23 cellular contexts compared by ENCODE assay signal in the genomic region with DNA sequence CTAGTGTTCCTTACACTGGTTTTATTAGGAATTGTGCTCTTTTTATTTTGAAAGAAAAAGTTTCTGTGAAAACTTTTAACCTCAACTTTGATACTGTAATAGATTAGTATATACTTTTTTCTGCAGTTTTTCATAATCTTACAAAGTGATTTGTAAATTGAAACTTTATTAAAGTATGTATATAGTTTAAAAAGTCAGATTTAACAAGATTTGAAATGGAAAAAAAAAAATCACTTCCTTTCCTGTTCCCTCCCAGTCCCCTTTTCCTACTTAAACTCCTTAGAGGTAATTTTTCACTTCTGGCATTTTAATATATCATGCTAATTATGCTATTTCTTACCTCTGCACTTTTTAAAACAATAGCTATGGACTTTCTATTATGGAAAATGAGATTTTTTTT. TPM values are rescaled to one million over a fixed set of nuclear protein-coding genes. Genes with fewer than 3 reads are reported as not detected.
DNase-seq lines count a peak whose midpoint lies in the region; ATAC-seq and TF ChIP-seq lines count a peak whose summit lies in the region.
"Had no signal": no experiment of that assay in that cellular context is flagged by ENCODE, and none has a peak within 500 bp of the region (broad histone marks: within the 10 kb centered on the region; RNA-seq: fewer than 3 reads in every experiment).

No MANE protein-coding gene starts in this region.

- TF ChIP-seq CTCF in VCaP (conservative IDR thresholded peaks at IDR 0.05), result no peak
- TF ChIP-seq CTCF in endothelial cell (IDR thresholded peaks at IDR 0.05; ENCODE audit: unreplicated experiment), result no peak

- H3K4me3 Mint-ChIP-seq in endothelial cell (ENCODE audit: unreplicated experiment), result peak overlapping the region; percentile 37
- no peak overlapping the region for H3K4me3 Mint-ChIP-seq in memory B cell
- no peak overlapping the region for H3K4me3 Mint-ChIP-seq in stimulated activated memory B cell treated with anti-CD40 and anti-IgM and Interleukin-4, amounts not matched to agents 10 μg/mL and 1 μg/mL and 100 μg/mL, for 72 hours
- H3K4me3 Mint-ChIP-seq: B cell; CD4-positive, alpha-beta T cell; CD8-positive, alpha-beta T cell had no signal

- H3K36me3 Mint-ChIP-seq in endothelial cell (ENCODE audit: low read depth, unreplicated experiment) (peaks cover 49% of the 10 kb centered on the region), memory B cell (peaks cover 42% of the 10 kb centered on the region)
- H3K36me3 Mint-ChIP-seq in stimulated activated memory B cell treated with anti-CD40 and anti-IgM and Interleukin-4, amounts not matched to agents 10 μg/mL and 1 μg/mL and 100 μg/mL, for 72 hours, result peaks cover 50% of the 10 kb centered on the region

- H3K27ac ChIP-seq in VCaP, result peak overlapping the region; percentile 3; the same call in 1 of the 2 replicates
- H3K27ac ChIP-seq: 22Rv1, A549, C4-2B had no signal

- DNase-seq in endothelial cell (ENCODE audit: low spot score) (no peak), memory B cell (ENCODE audit: low spot score in 2 of 2) (no peak), HT-29 (ENCODE audit: low spot score) (no peak), DMS 273 (lab: John Stamatoyannopoulos, UW; ENCODE audit: unreplicated experiment) (no peak)
- DNase-seq: AML-193; Caco-2; Calu3; CD4-positive, alpha-beta T cell; CD8-positive, alpha-beta T cell; DMS 273 treated with DMSO at 0.1 percent for 48 hours; DMS153; DMS79; DND-41; EL; GDM1 had no signal

- H3K27me3 Mint-ChIP-seq in endothelial cell (ENCODE audit: unreplicated experiment), result no peaks in the 10 kb centered on the region
- no peaks in the 10 kb centered on the region for H3K27me3 Mint-ChIP-seq in memory B cell
- H3K27me3 Mint-ChIP-seq in stimulated activated memory B cell treated with anti-CD40 and anti-IgM and Interleukin-4, amounts not matched to agents 10 μg/mL and 1 μg/mL and 100 μg/mL, for 72 hours, result no peaks in the 10 kb centered on the region
- H3K27me3 Mint-ChIP-seq: B cell; CD4-positive, alpha-beta T cell had no signal

- H3K4me1 Mint-ChIP-seq in endothelial cell (ENCODE audit: unreplicated experiment), result peaks cover 17% of the 10 kb centered on the region
- H3K4me1 Mint-ChIP-seq in memory B cell, result peaks cover 7% of the 10 kb centered on the region
- peaks cover 5% of the 10 kb centered on the region for H3K4me1 Mint-ChIP-seq in stimulated activated memory B cell treated with anti-CD40 and anti-IgM and Interleukin-4, amounts not matched to agents 10 μg/mL and 1 μg/mL and 100 μg/mL, for 72 hours

- H3K27ac Mint-ChIP-seq in endothelial cell (ENCODE audit: unreplicated experiment), result peak overlapping the region; percentile 96
- peak overlapping the region; percentile 65 for H3K27ac Mint-ChIP-seq in memory B cell
- peak overlapping the region; percentile 8 for H3K27ac Mint-ChIP-seq in stimulated activated memory B cell treated with anti-CD40 and anti-IgM and Interleukin-4, amounts not matched to agents 10 μg/mL and 1 μg/mL and 100 μg/mL, for 72 hours
- H3K27ac Mint-ChIP-seq: CD4-positive, alpha-beta T cell; CD8-positive, alpha-beta T cell had no signal

- H3K9me3 Mint-ChIP-seq in endothelial cell (ENCODE audit: unreplicated experiment) (no peaks in the 10 kb centered on the region), memory B cell (no peaks in the 10 kb centered on the region)
- no peaks in the 10 kb centered on the region for H3K9me3 Mint-ChIP-seq in stimulated activated memory B cell treated with anti-CD40 and anti-IgM and Interleukin-4, amounts not matched to agents 10 μg/mL and 1 μg/mL and 100 μg/mL, for 72 hours
- H3K9me3 Mint-ChIP-seq: CD4-positive, alpha-beta T cell; CD8-positive, alpha-beta T cell had no signal

- no peak for ATAC-seq in memory B cell (ENCODE audit: low read depth)
- ATAC-seq in stimulated activated memory B cell treated with anti-CD40 and anti-IgM and Interleukin-4, amounts not matched to agents 10 μg/mL and 1 μg/mL and 100 μg/mL, for 72 hours, result no peak
- no peak for ATAC-seq in GM18511 (IDR thresholded peaks at IDR 0.05; ENCODE audit: unreplicated experiment)
- ATAC-seq: A549; CD8-positive, alpha-beta T cell; GM12878 had no signal

RNA-seq across cellular contexts. Expression of a gene that starts 49.3 kb away (rescaled TPM):
- total RNA-seq in endothelial cell (ENCODE audit: unreplicated experiment), result 28.9 TPM
- total RNA-seq in HT-29 (2014; rRNA removed; shearing (Covaris generic)), result 8.2 and 11.6 TPM in 2 replicates

Comparison
In these comparisons a context has a peak if more than half of its experiments do, and no peak if none do; other contexts are left out.
1. H3K27ac Mint-ChIP-seq: peak in every context shown above with its lines; median percentile 96 in endothelial cell; 65 in memory B cell; 8 in stimulated activated memory B cell treated with anti-CD40 and anti-IgM and Interleukin-4, amounts not matched to agents 10 μg/mL and 1 μg/mL and 100 μg/mL, for 72 hours.